In the genomic region with DNA sequence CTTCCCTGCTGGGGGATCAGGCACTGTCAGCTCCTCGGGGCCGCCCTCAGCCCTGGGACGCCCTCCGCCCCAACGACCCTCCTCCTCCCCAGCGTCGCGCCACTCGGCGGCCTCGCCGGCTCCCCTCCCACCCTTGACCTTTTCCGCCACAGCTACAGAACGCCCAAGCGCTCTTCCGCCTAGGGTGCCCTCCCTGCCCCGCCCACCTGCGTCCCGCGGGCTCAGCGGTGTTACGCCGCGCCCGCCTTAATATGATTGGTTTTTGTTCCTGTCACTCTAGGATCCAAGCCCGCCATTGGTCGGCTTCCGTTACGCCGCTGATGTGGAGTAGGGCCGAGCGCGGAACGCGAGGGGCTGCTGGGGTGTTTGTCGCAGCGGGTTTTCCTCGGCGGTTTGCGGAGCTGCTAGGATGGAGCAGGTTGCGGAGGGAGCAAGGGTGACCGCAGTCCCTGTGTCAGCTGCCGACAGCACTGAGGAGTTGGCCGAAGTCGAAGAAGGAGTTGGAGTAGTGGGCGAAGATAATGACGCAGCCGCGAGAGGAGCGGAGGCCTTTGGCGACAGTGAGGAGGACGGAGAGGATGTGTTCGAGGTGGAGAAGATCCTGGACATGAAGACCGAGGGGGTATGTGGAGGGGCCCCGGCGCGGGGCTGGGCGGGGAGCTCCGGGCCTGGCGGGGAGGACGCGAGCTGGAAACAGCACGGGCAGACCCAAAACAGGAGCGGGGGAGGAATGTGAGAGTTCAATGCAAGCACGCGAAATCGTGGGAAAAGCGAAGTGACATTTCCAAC, we compare ENCODE assay signal across 1 cellular context.
A peak's percentile ranks its signal among the peaks of the same experiment; 100 is the strongest.
TF ChIP-seq lines count a peak whose summit lies in the region.

A gene with protein sequence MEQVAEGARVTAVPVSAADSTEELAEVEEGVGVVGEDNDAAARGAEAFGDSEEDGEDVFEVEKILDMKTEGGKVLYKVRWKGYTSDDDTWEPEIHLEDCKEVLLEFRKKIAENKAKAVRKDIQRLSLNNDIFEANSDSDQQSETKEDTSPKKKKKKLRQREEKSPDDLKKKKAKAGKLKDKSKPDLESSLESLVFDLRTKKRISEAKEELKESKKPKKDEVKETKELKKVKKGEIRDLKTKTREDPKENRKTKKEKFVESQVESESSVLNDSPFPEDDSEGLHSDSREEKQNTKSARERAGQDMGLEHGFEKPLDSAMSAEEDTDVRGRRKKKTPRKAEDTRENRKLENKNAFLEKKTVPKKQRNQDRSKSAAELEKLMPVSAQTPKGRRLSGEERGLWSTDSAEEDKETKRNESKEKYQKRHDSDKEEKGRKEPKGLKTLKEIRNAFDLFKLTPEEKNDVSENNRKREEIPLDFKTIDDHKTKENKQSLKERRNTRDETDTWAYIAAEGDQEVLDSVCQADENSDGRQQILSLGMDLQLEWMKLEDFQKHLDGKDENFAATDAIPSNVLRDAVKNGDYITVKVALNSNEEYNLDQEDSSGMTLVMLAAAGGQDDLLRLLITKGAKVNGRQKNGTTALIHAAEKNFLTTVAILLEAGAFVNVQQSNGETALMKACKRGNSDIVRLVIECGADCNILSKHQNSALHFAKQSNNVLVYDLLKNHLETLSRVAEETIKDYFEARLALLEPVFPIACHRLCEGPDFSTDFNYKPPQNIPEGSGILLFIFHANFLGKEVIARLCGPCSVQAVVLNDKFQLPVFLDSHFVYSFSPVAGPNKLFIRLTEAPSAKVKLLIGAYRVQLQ (plus strand): TSS at position 320 of the 789 bp plus-strand sequence. CDS start 90 bp downstream, at position 410.

TF ChIP-seq in H1, 55 proteins besides CTCF, POLR2A, EP300 and RAD21:
- TF ChIP-seq HDAC2 (IDR thresholded peaks at IDR 0.05; ENCODE audit: borderline replicate concordance in 1 of 2, low read depth in 2 of 2, low read length in 2 of 2) (no peak), CHD2 (IDR thresholded peaks at IDR 0.05; ENCODE audit: low read length) (peak; percentile 91), SP2 (IDR thresholded peaks at IDR 0.05; ENCODE audit: low read length) (peak; percentile 46; the same call in 1 of the 2 replicates), SIX5 (IDR thresholded peaks at IDR 0.05; ENCODE audit: low read depth, low read length) (no peak), ASH2L (IDR thresholded peaks at IDR 0.05; ENCODE audit: low read length) (peak; percentile 92), GTF2F1 (IDR thresholded peaks at IDR 0.05; ENCODE audit: borderline replicate concordance, low read depth, low read length) (no peak), RNF2 (IDR thresholded peaks at IDR 0.05; ENCODE audit: borderline replicate concordance, low read depth, low read length, missing control alignments, poor library complexity, severe bottlenecking) (no peak), RBBP5 (IDR thresholded peaks at IDR 0.05; ENCODE audit: borderline replicate concordance, low read depth, low read length) (peak; percentile 76; the same call in 1 of the 2 replicates), TBP (IDR thresholded peaks at IDR 0.05; ENCODE audit: low read depth, low read length) (0 out of 2 replicates have a peak, but pooled peaks have one; percentile 16), PHF8 (conservative IDR thresholded peaks at IDR 0.05; ENCODE audit: low read depth, low read length) (peak; percentile 60), KDM4A (IDR thresholded peaks at IDR 0.05; ENCODE audit: low read depth, low read length, severe bottlenecking) (peak; percentile 63), TAF1 (IDR thresholded peaks at IDR 0.05; ENCODE audit: low read depth, low read length) (0 out of 2 replicates have a peak, but pooled peaks have one; percentile 16), CREB1 (IDR thresholded peaks at IDR 0.05) (peak; percentile 56), SAP30 (IDR thresholded peaks at IDR 0.05; ENCODE audit: insufficient read depth, insufficient replicate concordance, low read length) (peak; percentile 47), BRCA1 (IDR thresholded peaks at IDR 0.05; ENCODE audit: low read depth, low read length) (no peak), SIN3A (conservative IDR thresholded peaks at IDR 0.05 in 1 of 2, IDR thresholded peaks at IDR 0.05 in 1 of 2; ENCODE audit: low read depth in 1 of 2, low read length in 2 of 2) (peak in 1 of 2 experiments; percentile 43; a peak in 1 of 4 replicates), CBX8 (IDR thresholded peaks at IDR 0.05; ENCODE audit: borderline replicate concordance, low read depth, low read length) (no peak), SP1 (IDR thresholded peaks at IDR 0.05; ENCODE audit: low read depth, low read length) (peak; percentile 95)
- TF ChIP-seq, protein P1, sequence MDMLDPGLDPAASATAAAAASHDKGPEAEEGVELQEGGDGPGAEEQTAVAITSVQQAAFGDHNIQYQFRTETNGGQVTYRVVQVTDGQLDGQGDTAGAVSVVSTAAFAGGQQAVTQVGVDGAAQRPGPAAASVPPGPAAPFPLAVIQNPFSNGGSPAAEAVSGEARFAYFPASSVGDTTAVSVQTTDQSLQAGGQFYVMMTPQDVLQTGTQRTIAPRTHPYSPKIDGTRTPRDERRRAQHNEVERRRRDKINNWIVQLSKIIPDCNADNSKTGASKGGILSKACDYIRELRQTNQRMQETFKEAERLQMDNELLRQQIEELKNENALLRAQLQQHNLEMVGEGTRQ (IDR thresholded peaks at IDR 0.05; ENCODE audit: low read length) = no peak
TF ChIP-seq in H1: peak in this region for 12.
